Comparison of ENCODE assay signal across 3 cellular contexts in the genomic region with DNA sequence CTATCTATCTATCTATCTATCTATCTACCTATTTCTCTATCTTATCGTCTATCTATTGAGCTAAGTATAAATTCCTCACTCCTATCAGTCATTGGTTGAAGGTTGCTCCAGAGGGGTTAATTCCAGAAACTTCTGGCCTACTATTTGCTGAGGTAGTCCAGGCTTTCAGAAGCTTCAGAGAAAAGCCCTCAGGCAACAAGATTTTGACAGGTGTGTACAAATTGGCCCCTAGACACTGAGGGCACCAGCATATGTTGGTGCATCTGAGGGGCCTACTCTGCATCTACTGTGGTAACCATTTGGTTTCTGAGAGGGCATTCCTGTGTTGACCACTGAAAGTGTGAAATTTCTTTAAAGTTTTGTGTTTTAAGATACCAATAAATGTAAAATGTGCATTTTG.
"Had no signal": no experiment of that assay in that cellular context is flagged by ENCODE, and none has a peak within 500 bp of the region (broad histone marks: within the 10 kb centered on the region; RNA-seq: fewer than 3 reads in every experiment).

No MANE protein-coding gene starts in this region.

- ATAC-seq: GM12878 had no signal

- H3K4me3 ChIP-seq: GM12878 had no signal

- DNase-seq: GDM1, GF-D8 had no signal
